9 cellular contexts compared by ENCODE assay signal in genomic region chr14:53963491-53964227, GRCh38. TPM values are rescaled to one million over a fixed set of nuclear protein-coding genes. Genes with fewer than 3 reads are reported as not detected.
DNase-seq lines count a peak whose midpoint lies in the region; ATAC-seq and TF ChIP-seq lines count a peak whose summit lies in the region.
"Had no signal": no experiment of that assay in that cellular context is flagged by ENCODE, and none has a peak within 500 bp of the region (broad histone marks: within the 10 kb centered on the region; RNA-seq: fewer than 3 reads in every experiment).

No MANE protein-coding gene starts in this region.

- intact Hi-C loops in heart right ventricle (cut with DNase I) = no loop called here
- intact Hi-C loops in prostate gland (cut with DNase I) = no loop called here

- H3K9me3 ChIP-seq in ES-I3 (ENCODE audit: control insufficient read depth, insufficient read depth, low read length) = no peaks in the 10 kb centered on the region
- H3K9me3 ChIP-seq in heart right ventricle = no peaks in the 10 kb centered on the region
- no peaks in the 10 kb centered on the region for H3K9me3 ChIP-seq in prostate gland

- H3K27ac Mint-ChIP-seq in T-cell = no peak overlapping the region

- peaks cover 46 to 54% of the 10 kb centered on the region in 2 donors for H3K27me3 Mint-ChIP-seq in T-cell

- peaks cover 0 to 54% (median 24%) of the 10 kb centered on the region in 7 donors for H3K27me3 ChIP-seq in heart right ventricle
- no peaks in the 10 kb centered on the region for H3K27me3 ChIP-seq in prostate gland (replicated peaks; ENCODE audit: insufficient read depth)

- peak overlapping the region in 2 of 3 donors; percentile 11 to 33 for H3K4me3 Mint-ChIP-seq in T-cell

- CTCF ChIA-PET in T-cell (lab: Charles Lee) = no interaction called here

- H3K9ac ChIP-seq in ES-I3 (ENCODE audit: low read depth, low read length) = peak overlapping the region; percentile 49; the same call in 1 of the 2 replicates

- H3K36me3 ChIP-seq in ES-I3 (ENCODE audit: insufficient read depth, low read length) = no peaks in the 10 kb centered on the region
- no peaks in the 10 kb centered on the region for H3K36me3 ChIP-seq in heart right ventricle
- no peaks in the 10 kb centered on the region for H3K36me3 ChIP-seq in prostate gland

- H3K36me3 Mint-ChIP-seq in T-cell = no peaks in the 10 kb centered on the region

- H3K4me1 ChIP-seq in ES-I3 (ENCODE audit: insufficient read depth, low read length) (peaks cover 12% of the 10 kb centered on the region; the same call in 1 of the 2 replicates), heart right ventricle (peaks cover 3 to 14% (median 8%) of the 10 kb centered on the region in 9 donors), prostate gland (replicated peaks) (no peaks in the 10 kb centered on the region)

- H3K27ac ChIP-seq in heart right ventricle (no peak overlapping the region), prostate gland (no peak overlapping the region)
- H3K27ac ChIP-seq: SK-N-MC had no signal

- 9 to 11% methylated on average over 45 of the region's 45 CpGs for WGBS in heart right ventricle, 2 donors
- 9% methylated on average over 45 of the region's 45 CpGs for WGBS in prostate gland

- H3K4me3 ChIP-seq in heart right ventricle (peak overlapping the region in 9 of 10 donors; percentile 27 to 51 (median 46)), prostate gland (peak overlapping the region; percentile 23 to 36)
- H3K4me3 ChIP-seq: SK-N-MC had no signal

- peaks cover 7 to 15% (median 12%) of the 10 kb centered on the region in 3 donors for H3K4me1 Mint-ChIP-seq in T-cell

- ATAC-seq in T-cell (replicated peaks in 1 of 4) = peak in 3 of 4 experiments; percentile 9 to 70 (median 15)
- ATAC-seq in heart right ventricle = peak; percentile 68 to 90 (median 78)
- no peak for ATAC-seq in HG02610 (IDR thresholded peaks at IDR 0.05; ENCODE audit: unreplicated experiment)
- no peak for ATAC-seq in GM21526 (IDR thresholded peaks at IDR 0.05; ENCODE audit: low FRiP score, unreplicated experiment)
- ATAC-seq in HG03135 (IDR thresholded peaks at IDR 0.05; ENCODE audit: unreplicated experiment) = no peak
- ATAC-seq in GM21619 (IDR thresholded peaks at IDR 0.05; ENCODE audit: unreplicated experiment) = no peak

- H3K9me3 Mint-ChIP-seq in T-cell = no peaks in the 10 kb centered on the region

- POLR2A ChIA-PET in T-cell (lab: Charles Lee) = no interaction called here

- peak in 8 of 9 donors; percentile 18 to 60 (median 47) for TF ChIP-seq CTCF in heart right ventricle (IDR thresholded peaks at IDR 0.05)
- peak in 3 of 4 experiments; percentile 45 to 66 (median 60) for TF ChIP-seq CTCF in prostate gland (IDR thresholded peaks at IDR 0.05)

- DNase-seq in T-cell = no peak
- DNase-seq in heart right ventricle = peak; percentile 27 to 46
- peak; percentile 65 for DNase-seq in prostate gland (ENCODE audit: low spot score)

- TF ChIP-seq POLR2A in prostate gland (IDR thresholded peaks at IDR 0.05) = no peak

RNA-seq across cellular contexts. Expression of gene BMP4, which starts 7.0 kb away (rescaled TPM):
- total RNA-seq in T-cell (1 to 10 TPM in 1 of 5 donors, under 1 TPM in 3, not detected in 1; 0.21 to 1.1 (median 0.61) TPM), heart right ventricle (10 to 100 TPM in 1 of 10 donors, 1 to 10 TPM in 9; 4.4 to 10.6 (median 5.8) TPM), prostate gland (10 to 100 TPM in 1 of 2 donors, 1 to 10 TPM in 1; 8.8 to 11.2 TPM)
- polyA plus RNA-seq in heart right ventricle = 1 to 10 TPM; 4.7 to 5.0 TPM

Comparison
In these comparisons a context has a peak if more than half of its experiments do, and no peak if none do; other contexts are left out.
1. ATAC-seq: peak in T-cell (3 of 4) and heart right ventricle (8 of 8); none in HG02610 (single experiment), GM21526 (single experiment), HG03135 (single experiment) and GM21619 (single experiment).
2. DNase-seq: peak in heart right ventricle (2 of 2) and prostate gland (single experiment); none in T-cell (0 of 34).